In the genomic region with DNA sequence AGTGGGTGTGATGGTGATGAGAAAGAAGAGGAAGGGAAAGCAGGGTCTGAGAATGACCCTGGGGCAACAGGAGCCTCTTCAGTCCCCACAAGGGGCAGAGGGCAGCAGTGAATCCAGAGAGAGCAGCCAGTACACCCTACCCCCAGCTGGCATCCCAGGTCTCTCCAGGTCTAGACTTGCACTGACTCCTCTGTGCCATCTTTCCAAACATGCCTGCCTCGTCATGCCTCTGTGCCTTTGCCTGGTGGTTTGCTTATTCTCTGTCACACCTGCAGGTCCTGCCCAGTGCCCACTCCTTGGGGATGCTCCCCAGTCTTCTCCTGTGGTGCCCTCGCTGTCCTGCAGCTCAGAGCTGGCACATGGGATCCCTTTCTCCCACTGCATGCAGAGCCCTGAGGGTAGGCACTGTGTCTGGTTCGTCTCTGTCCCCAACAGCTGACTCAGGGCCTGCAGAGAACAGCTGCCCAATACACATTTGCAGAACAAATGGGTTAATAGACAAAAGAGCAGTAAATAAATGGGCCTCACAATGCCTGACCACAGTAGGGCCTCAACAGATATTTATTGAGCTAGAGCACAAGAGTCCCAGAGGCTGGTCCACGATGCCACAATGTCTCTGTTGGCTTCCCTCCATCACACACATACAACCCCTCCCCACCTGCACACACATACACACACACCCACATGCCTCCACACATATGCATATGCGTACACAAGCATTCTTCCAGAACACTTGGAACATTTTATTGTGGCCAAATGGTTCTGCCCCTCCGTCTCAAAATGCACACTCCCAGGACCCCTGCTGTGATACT, we compare ENCODE assay signal across 23 cellular contexts.
DNase-seq lines count a peak whose midpoint lies in the region; ATAC-seq and TF ChIP-seq lines count a peak whose summit lies in the region.
"Had no signal": no experiment of that assay in that cellular context is flagged by ENCODE, and none has a peak within 500 bp of the region (broad histone marks: within the 10 kb centered on the region; RNA-seq: fewer than 3 reads in every experiment).

No MANE protein-coding gene starts in this region.

- no peaks in the 10 kb centered on the region; the same call in 1 of the 2 replicates for H3K9me3 Mint-ChIP-seq in WTC11
- H3K9me3 Mint-ChIP-seq: activated CD4-positive, alpha-beta memory T cell treated with anti-CD3 and anti-CD28 coated beads, Interleukin-2, amount 10 ng/mL, durations not matched to agents 7 days and 5 days; CD8-positive, alpha-beta T cell had no signal

- H3K4me3 ChIP-seq in HUES48 (ENCODE audit: low read depth, low read length) (no peak overlapping the region), fibroblast of lung (replicated peaks in 1 of 4; ENCODE audit: control extremely low read depth in 1 of 4, insufficient read depth in 1 of 4, low read depth in 3 of 4, low read length in 4 of 4) (no peak overlapping the region), spleen (no peak overlapping the region)
- H3K4me3 ChIP-seq: adrenal gland, cardiac muscle cell, esophagus muscularis mucosa, lung, thyroid gland had no signal

- DNase-seq in WTC11 (ENCODE audit: low spot score): no peak
- no peak for DNase-seq in fibroblast of lung (ENCODE audit: low read depth in 2 of 2)
- peak; percentile 32 for DNase-seq in spleen
- DNase-seq in activated CD8-positive, alpha-beta memory T cell treated with anti-CD3 and anti-CD28 coated beads, Interleukin-2, amount 50 U/mL, for 48 hours: no peak
- DNase-seq in anterior cingulate cortex (lab: John Stamatoyannopoulos, UW): no peak
- no peak for DNase-seq in left colon
- DNase-seq: activated CD4-positive, alpha-beta memory T cell treated with anti-CD3 and anti-CD28 coated beads, Interleukin-2, amount 10 ng/mL, durations not matched to agents 7 days and 5 days; activated gamma-delta T cell treated with Interleukin-2 at 50 U/mL for 16 hours; CD8-positive, alpha-beta T cell; DMS79 treated with DMSO at 0.1 percent for 48 hours; kidney; NCI-H1417; occipital lobe; stimulated activated CD4-positive, alpha-beta T cell treated with anti-CD3 and anti-CD28 coated beads, Interleukin-4, amount 100 ng/mL, for 1 hour; stimulated activated naive CD8-positive, alpha-beta T cell treated with anti-CD3 and anti-CD28 coated beads, Interleukin-15, Interleukin-2, amounts not matched to agents 100 U/mL and 50 U/mL, for 24 hours; SW 1271; thyroid gland had no signal

- H3K9ac ChIP-seq in HUES48 (ENCODE audit: low read depth, low read length) (no peak overlapping the region), fibroblast of lung (ENCODE audit: insufficient read depth, low read length) (no peak overlapping the region)

- H3K27ac ChIP-seq in HUES48 (ENCODE audit: low read depth, low read length): peak overlapping the region; percentile 31
- H3K27ac ChIP-seq in fibroblast of lung (ENCODE audit: insufficient read depth, low read length): no peak overlapping the region
- H3K27ac ChIP-seq in spleen: no peak overlapping the region
- H3K27ac ChIP-seq: adrenal gland, cardiac muscle cell, esophagus muscularis mucosa, thyroid gland had no signal

- no peak for TF ChIP-seq CTCF in WTC11 (IDR thresholded peaks at IDR 0.05)
- TF ChIP-seq CTCF in fibroblast of lung (conservative IDR thresholded peaks at IDR 0.05 in 1 of 2, IDR thresholded peaks at IDR 0.05 in 1 of 2; ENCODE audit: low read depth in 1 of 2, low read length in 2 of 2): no peak
- TF ChIP-seq CTCF in spleen (IDR thresholded peaks at IDR 0.05 in 8 of 11, conservative IDR thresholded peaks at IDR 0.05 in 3 of 11): no peak

- no peaks in the 10 kb centered on the region for H3K36me3 ChIP-seq in HUES48 (ENCODE audit: control insufficient read depth, insufficient read depth, low read length)
- H3K36me3 ChIP-seq in fibroblast of lung (ENCODE audit: control insufficient read depth, insufficient read depth, low read length): no peaks in the 10 kb centered on the region
- no peaks in the 10 kb centered on the region for H3K36me3 ChIP-seq in spleen
- H3K36me3 ChIP-seq: adrenal gland, cardiac muscle cell, esophagus muscularis mucosa, thyroid gland had no signal

- H3K27me3 ChIP-seq in HUES48 (ENCODE audit: control insufficient read depth, insufficient read depth, low read length) (no peaks in the 10 kb centered on the region), fibroblast of lung (ENCODE audit: control insufficient read depth, insufficient read depth, low read length) (peaks cover 2% of the 10 kb centered on the region), spleen (replicated peaks in 1 of 7) (peaks cover 0 to 9% (median 0%) of the 10 kb centered on the region in 7 donors)
- H3K27me3 ChIP-seq: adrenal gland, cardiac muscle cell, esophagus muscularis mucosa, thyroid gland had no signal

- H3K4me1 Mint-ChIP-seq in WTC11: peaks cover 45% of the 10 kb centered on the region
- H3K4me1 Mint-ChIP-seq: activated CD4-positive, alpha-beta memory T cell treated with anti-CD3 and anti-CD28 coated beads, Interleukin-2, amount 10 ng/mL, durations not matched to agents 7 days and 5 days had no signal

- ATAC-seq in WTC11 (peak; percentile 8), GM19035 (IDR thresholded peaks at IDR 0.05; ENCODE audit: unreplicated experiment) (no peak), left colon (no peak)
- ATAC-seq: CD8-positive, alpha-beta T cell; stimulated activated naive CD8-positive, alpha-beta T cell treated with anti-CD3 and anti-CD28 coated beads, Interleukin-15, Interleukin-2, amounts not matched to agents 100 U/mL and 50 U/mL, for 24 hours had no signal

- no peak for TF ChIP-seq POLR2A in spleen (IDR thresholded peaks at IDR 0.05)

- POLR2A ChIA-PET in WTC11 (lab: Charles Lee): no interaction called here

- H3K9me3 ChIP-seq in HUES48 (ENCODE audit: control insufficient read depth, insufficient read depth, low read length): no peaks in the 10 kb centered on the region
- H3K9me3 ChIP-seq in fibroblast of lung (ENCODE audit: control insufficient read depth, insufficient read depth, low read depth, low read length): no peaks in the 10 kb centered on the region
- H3K9me3 ChIP-seq in spleen: no peaks in the 10 kb centered on the region
- H3K9me3 ChIP-seq: adrenal gland, esophagus muscularis mucosa, thyroid gland had no signal

- no peaks in the 10 kb centered on the region; the same call in 1 of the 2 replicates for H3K27me3 Mint-ChIP-seq in WTC11 (ENCODE audit: low read depth)

- H4K20me1 ChIP-seq in fibroblast of lung (ENCODE audit: control insufficient read depth, extremely low read depth, insufficient read depth, low read length): no peaks in the 10 kb centered on the region

- H3K4me2 ChIP-seq in fibroblast of lung (ENCODE audit: extremely low read depth, insufficient read depth, low read length): peak overlapping the region; percentile 15

- H3K4me1 ChIP-seq in HUES48 (ENCODE audit: control insufficient read depth, insufficient read depth, low read length): peaks cover 29% of the 10 kb centered on the region
- H3K4me1 ChIP-seq in fibroblast of lung (ENCODE audit: control insufficient read depth, extremely low read depth, insufficient read depth, low read length): peaks cover 26% of the 10 kb centered on the region
- H3K4me1 ChIP-seq in spleen: no peaks in the 10 kb centered on the region

- no peaks in the 10 kb centered on the region for H3K79me2 ChIP-seq in fibroblast of lung (ENCODE audit: control insufficient read depth, insufficient read depth, low read length)

- intact Hi-C loops in spleen (cut with DNase I; ENCODE audit: low total_unique reads): no loop called here
- intact Hi-C loops in left colon (cut with DNase I, micrococcal nuclease): no loop called here

- CTCF ChIA-PET in WTC11 (lab: Charles Lee): interaction anchor here (0.6 to 2.4 kb wide), 4 partner anchors 14 to 146 kb away, joined by 3 to 9 read pairs (median 6); no protein-coding TSS in a partner anchor

- no peak overlapping the region for H2AFZ ChIP-seq in fibroblast of lung (ENCODE audit: low read length)

- WGBS in spleen, 5 donors: 67 to 86% (median 71%) methylated on average over 6 of the region's 6 CpGs

- H3K36me3 Mint-ChIP-seq in WTC11: no peaks in the 10 kb centered on the region
- H3K36me3 Mint-ChIP-seq: CD8-positive, alpha-beta T cell had no signal

- no peak overlapping the region for H3K27ac Mint-ChIP-seq in WTC11
- H3K27ac Mint-ChIP-seq: activated CD4-positive, alpha-beta memory T cell treated with anti-CD3 and anti-CD28 coated beads, Interleukin-2, amount 10 ng/mL, durations not matched to agents 7 days and 5 days; CD8-positive, alpha-beta T cell had no signal

- H3K4me3 Mint-ChIP-seq in WTC11: no peak overlapping the region; the same call in 1 of the 2 replicates
- H3K4me3 Mint-ChIP-seq: activated CD4-positive, alpha-beta memory T cell treated with anti-CD3 and anti-CD28 coated beads, Interleukin-2, amount 10 ng/mL, durations not matched to agents 7 days and 5 days; CD8-positive, alpha-beta T cell had no signal

TF ChIP-seq in WTC11, 78 proteins besides CTCF, POLR2A, EP300 and RAD21:
- TF ChIP-seq NR1H2 (CRISPR knock-in tag; IDR thresholded peaks at IDR 0.05): no peak
- no peak for TF ChIP-seq EMX1 (CRISPR knock-in tag; IDR thresholded peaks at IDR 0.05)
- TF ChIP-seq IRF2 (CRISPR knock-in tag; IDR thresholded peaks at IDR 0.05; ENCODE audit: borderline replicate concordance, low read depth): no peak
- no peak for TF ChIP-seq OVOL2 (CRISPR knock-in tag; IDR thresholded peaks at IDR 0.05; ENCODE audit: borderline replicate concordance)
- TF ChIP-seq ATF1 (CRISPR knock-in tag; IDR thresholded peaks at IDR 0.05): no peak
- TF ChIP-seq MYBL2 (CRISPR knock-in tag; IDR thresholded peaks at IDR 0.05): no peak
